In genomic region chr4:146159384-146160058, GRCh38 we compare ENCODE assay signal across 10 cellular contexts. TPM values are rescaled to one million over a fixed set of nuclear protein-coding genes. Genes with fewer than 3 reads are reported as not detected.
A peak's percentile ranks its signal among the peaks of the same experiment; 100 is the strongest.
DNase-seq lines count a peak whose midpoint lies in the region; ATAC-seq and TF ChIP-seq lines count a peak whose summit lies in the region.
"Had no signal": no experiment of that assay in that cellular context is flagged by ENCODE, and none has a peak within 500 bp of the region (broad histone marks: within the 10 kb centered on the region; RNA-seq: fewer than 3 reads in every experiment).

No MANE protein-coding gene starts in this region.

- CTCF ChIA-PET in T-cell (lab: Charles Lee), result interaction anchor here in 1 of 2 donors (0.5 to 0.6 kb wide), 2 partner anchors 56 to 1982 kb away, joined by 3 to 4 read pairs; no protein-coding TSS in a partner anchor

- peaks cover 3% of the 10 kb centered on the region for H3K36me3 Mint-ChIP-seq in T-cell

- peaks cover 12 to 20% of the 10 kb centered on the region in 2 donors for H3K27me3 Mint-ChIP-seq in T-cell

- H3K4me3 ChIP-seq in GM12865 (ENCODE audit: low read depth, low read length), result peak overlapping the region; percentile 23

- H3K4me1 Mint-ChIP-seq in T-cell, result peaks cover 0 to 6% (median 6%) of the 10 kb centered on the region in 3 donors

- POLR2A ChIA-PET in T-cell (lab: Charles Lee), result no interaction called here

- H3K27ac Mint-ChIP-seq in T-cell, result no peak overlapping the region

- no peak for TF ChIP-seq CTCF in GM12865 (IDR thresholded peaks at IDR 0.05; ENCODE audit: insufficient read depth, low read depth, low read length, missing control alignments)

- peak; percentile 71 for DNase-seq in GM12865 (ENCODE audit: low read depth)
- peak; percentile 2 for DNase-seq in M059J (ENCODE audit: low read depth)
- DNase-seq in HPDE6-E6E7 (ENCODE audit: extremely low spot score), result no peak
- no peak for DNase-seq in T-cell
- DNase-seq in cortex of kidney (lab: John Stamatoyannopoulos, UW), result no peak
- DNase-seq in NCI-H1930 (lab: John Stamatoyannopoulos, UW), result no peak
- DNase-seq: KG1, NCI-H524 treated with DMSO at 0.1 percent for 48 hours had no signal

- H3K4me3 Mint-ChIP-seq in T-cell, result peak overlapping the region in 1 of 3 donors; percentile 10

- ATAC-seq in GM19328 (IDR thresholded peaks at IDR 0.05; ENCODE audit: unreplicated experiment), result peak; percentile 64
- ATAC-seq in HG02840 (IDR thresholded peaks at IDR 0.05; ENCODE audit: low FRiP score, unreplicated experiment), result peak; percentile 69
- no peak for ATAC-seq in T-cell (replicated peaks in 1 of 4)

- peaks cover 0 to 20% (median 12%) of the 10 kb centered on the region in 3 donors for H3K9me3 Mint-ChIP-seq in T-cell

RNA-seq across cellular contexts. Expression of gene LSM6, which starts 16.0 kb away (rescaled TPM):
- 38.8 and 68.8 TPM in 2 replicates for total RNA-seq in M059J (2014; rRNA removed; shearing (Covaris generic))
- 10 to 100 TPM; 23.1 to 52.0 (median 45.2) TPM for total RNA-seq in T-cell

RNA-seq across cellular contexts. Expression of gene REELD1, which starts 54.8 kb away (rescaled TPM):
- total RNA-seq in M059J (2014; rRNA removed; shearing (Covaris generic)), result not detected in 2 replicates
- total RNA-seq in T-cell, result 1 to 10 TPM in 3 of 5 donors, under 1 TPM in 2; 0.65 to 2.0 (median 1.4) TPM

Comparison
In these comparisons a context has a peak if more than half of its experiments do, and no peak if none do; other contexts are left out.
1. DNase-seq: peak in GM12865 (single experiment) and M059J (single experiment); none in HPDE6-E6E7 (single experiment), T-cell (0 of 34), cortex of kidney (single experiment) and NCI-H1930 (0 of 2).
2. ATAC-seq: peak in GM19328 (single experiment) and HG02840 (single experiment); none in T-cell (0 of 4).